In the genomic region with DNA sequence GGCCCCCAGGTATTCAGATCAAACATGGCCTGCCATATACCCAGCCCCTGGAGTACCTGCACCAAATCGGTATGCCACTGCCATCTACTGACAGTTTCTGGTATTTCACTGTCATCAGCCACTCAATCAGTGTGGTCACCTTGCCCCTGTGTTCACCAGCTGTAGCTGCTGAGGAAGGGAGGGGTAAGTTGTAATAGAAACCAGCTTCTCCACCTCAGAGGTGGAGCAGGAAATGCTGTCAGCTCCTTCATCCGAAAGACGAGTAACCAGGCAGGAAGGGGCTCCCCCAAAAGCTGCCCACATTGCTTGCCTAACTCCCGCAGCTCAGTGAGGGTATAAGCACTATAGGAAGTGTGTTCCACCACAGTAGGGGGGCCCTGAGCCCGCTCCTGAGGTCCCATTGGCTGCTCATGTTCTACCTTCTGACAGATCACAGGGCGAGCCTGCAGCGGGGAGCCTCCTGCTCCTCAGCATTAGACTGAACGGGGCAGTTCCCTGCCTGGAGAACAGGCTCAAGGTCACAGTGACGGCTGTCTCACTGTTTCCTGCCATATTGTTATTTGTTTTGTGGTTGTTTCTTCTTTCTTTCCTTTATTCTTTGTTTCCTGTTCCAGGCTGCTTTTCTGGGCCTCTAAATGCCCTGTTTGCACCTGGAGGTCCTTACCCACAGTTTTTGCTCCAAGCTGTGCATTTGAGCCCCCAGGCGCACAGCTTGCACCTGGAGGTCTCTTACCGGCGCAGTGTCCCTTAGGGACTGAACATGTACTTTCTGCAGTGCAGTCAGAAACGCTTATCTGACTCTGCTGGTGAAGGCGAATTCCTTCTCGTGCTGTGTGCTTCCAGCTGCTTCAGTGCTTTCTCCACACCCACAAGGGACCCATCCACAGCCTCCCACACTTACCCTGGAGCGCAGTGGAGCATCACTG, we compare ENCODE assay signal across 9 cellular contexts.
DNase-seq lines count a peak whose midpoint lies in the region; ATAC-seq and TF ChIP-seq lines count a peak whose summit lies in the region.
"Had no signal": no experiment of that assay in that cellular context is flagged by ENCODE, and none has a peak within 500 bp of the region (broad histone marks: within the 10 kb centered on the region; RNA-seq: fewer than 3 reads in every experiment).

No MANE protein-coding gene starts in this region.

- intact Hi-C loops in PC-3 (cut with micrococcal nuclease), result loop anchor here (1.0 to 10.0 kb wide), 8 partner anchors 33 to 804 kb away; no protein-coding TSS in a partner anchor

- no peaks in the 10 kb centered on the region for H3F3A ChIP-seq in PC-3 (ENCODE audit: low read length, unreplicated experiment)

- H2AFZ ChIP-seq in PC-3 (ENCODE audit: low read length), result peak overlapping the region; percentile 71

- peak overlapping the region; percentile 47 for H3K4me3 ChIP-seq in PC-3 (ENCODE audit: low read length)

- no TSS peak for BruUV-seq in PC-3 (replicated peaks; lab: Mats Ljungman, UMichigan)

- no peaks in the 10 kb centered on the region for H3K79me2 ChIP-seq in PC-3 (ENCODE audit: low read length)

- H3K27me3 Mint-ChIP-seq in activated T-cell treated with anti-CD3 and anti-CD28 coated beads, Interleukin-2, amount 50 U/mL, for 24 hours, result no peaks in the 10 kb centered on the region

- DNase-seq in HuH-7 (ENCODE audit: low spot score) (peak; percentile 41), PC-3 (peak; percentile 93), iPS-NIHi11 (ENCODE audit: low spot score) (peak; percentile 15), middle frontal gyrus (ENCODE audit: extremely low spot score, low spot score) (no peak)
- DNase-seq in activated T-cell treated with anti-CD3 and anti-CD28 coated beads, Interleukin-2, amount 50 U/mL, for 24 hours, result peak; percentile 66
- DNase-seq in stimulated activated CD8-positive, alpha-beta memory T cell treated with anti-CD3 and anti-CD28 coated beads, Interleukin-2, amount 100 ng/mL, for 48 hours (ENCODE audit: low read depth in 2 of 2), result peak; percentile 23 to 48

- peak overlapping the region; percentile 66 for H3K4me2 ChIP-seq in PC-3 (ENCODE audit: low read length)

- POLR2A ChIA-PET in PC-3 (lab: Charles Lee; ENCODE audit: unreplicated experiment), result interaction anchor here (0.5 to 0.6 kb wide), 2 partner anchors 247 to 386 kb away, joined by 6 read pairs; no protein-coding TSS in a partner anchor

- H3K36me3 ChIP-seq in ES-I3 (ENCODE audit: insufficient read depth, low read length), result no peaks in the 10 kb centered on the region
- H3K36me3 ChIP-seq in PC-3 (ENCODE audit: low read depth, low read length), result no peaks in the 10 kb centered on the region

- no peaks in the 10 kb centered on the region for H3K36me3 Mint-ChIP-seq in activated T-cell treated with anti-CD3 and anti-CD28 coated beads, Interleukin-2, amount 50 U/mL, for 24 hours (ENCODE audit: low read depth)

- CTCF ChIA-PET in PC-3 (lab: Charles Lee), result interaction anchor here (0.5 to 0.8 kb wide), 8 partner anchors 25 to 574 kb away, joined by 3 to 12 read pairs (median 4); no protein-coding TSS in a partner anchor

- ATAC-seq in GM21717 (IDR thresholded peaks at IDR 0.05; ENCODE audit: unreplicated experiment) (peak; percentile 94), PC-3 (peak; percentile 91)

- H4K20me1 ChIP-seq in PC-3 (ENCODE audit: low read length), result no peaks in the 10 kb centered on the region

- no peaks in the 10 kb centered on the region for H3K4me1 ChIP-seq in ES-I3 (ENCODE audit: insufficient read depth, low read length)
- H3K4me1 ChIP-seq in PC-3 (ENCODE audit: insufficient read depth, low read length), result peaks cover 7% of the 10 kb centered on the region

- H3K27me3 ChIP-seq in PC-3 (ENCODE audit: low read length), result no peaks in the 10 kb centered on the region

- peak overlapping the region; percentile 36 for H3K4me3 Mint-ChIP-seq in activated T-cell treated with anti-CD3 and anti-CD28 coated beads, Interleukin-2, amount 50 U/mL, for 24 hours
- H3K4me3 Mint-ChIP-seq: dendritic cell treated with granulocyte-macrophage colony-stimulating factor and Interleukin-4, amounts not matched to agents 40 ng/mL and 50 ng/mL, for 4 days had no signal

- H3K27ac ChIP-seq in PC-3 (ENCODE audit: low read length), result no peak overlapping the region

- TF ChIP-seq CTCF in PC-3 (conservative IDR thresholded peaks at IDR 0.05; ENCODE audit: low read depth, low read length), result peak; percentile 90

- peak overlapping the region; percentile 40; the same call in 1 of the 2 replicates for H3K9ac ChIP-seq in ES-I3 (ENCODE audit: low read depth, low read length)
- H3K9ac ChIP-seq in PC-3 (ENCODE audit: low read length), result no peak overlapping the region

- H3K4me1 Mint-ChIP-seq in activated T-cell treated with anti-CD3 and anti-CD28 coated beads, Interleukin-2, amount 50 U/mL, for 24 hours (ENCODE audit: low read depth), result peaks cover 18% of the 10 kb centered on the region

- H3K9me2 ChIP-seq in PC-3 (replicated peaks; ENCODE audit: low read length), result no peaks in the 10 kb centered on the region

- H3K9me3 ChIP-seq in ES-I3 (ENCODE audit: control insufficient read depth, insufficient read depth, low read length) (no peaks in the 10 kb centered on the region), PC-3 (ENCODE audit: low read length) (no peaks in the 10 kb centered on the region)

- H3K9me3 Mint-ChIP-seq in activated T-cell treated with anti-CD3 and anti-CD28 coated beads, Interleukin-2, amount 50 U/mL, for 24 hours, result no peaks in the 10 kb centered on the region
- H3K9me3 Mint-ChIP-seq: dendritic cell treated with granulocyte-macrophage colony-stimulating factor and Interleukin-4, amounts not matched to agents 40 ng/mL and 50 ng/mL, for 4 days had no signal

- H3K27ac Mint-ChIP-seq in activated T-cell treated with anti-CD3 and anti-CD28 coated beads, Interleukin-2, amount 50 U/mL, for 24 hours, result peak overlapping the region; percentile 38
- H3K27ac Mint-ChIP-seq: dendritic cell treated with granulocyte-macrophage colony-stimulating factor and Interleukin-4, amounts not matched to agents 40 ng/mL and 50 ng/mL, for 4 days had no signal
